In genomic region chr11:122204206-122204605, GRCh38 we compare ENCODE assay signal across 31 cellular contexts.
DNase-seq lines count a peak whose midpoint lies in the region; ATAC-seq and TF ChIP-seq lines count a peak whose summit lies in the region.
"Had no signal": no experiment of that assay in that cellular context is flagged by ENCODE, and none has a peak within 500 bp of the region (broad histone marks: within the 10 kb centered on the region; RNA-seq: fewer than 3 reads in every experiment).

No MANE protein-coding gene starts in this region.

- DNase-seq in right cardiac atrium (no peak), left cardiac atrium (no peak), choroid plexus epithelial cell (ENCODE audit: low read depth) (peak; percentile 65), pons (ENCODE audit: low spot score) (no peak), WTC11 (ENCODE audit: low spot score) (no peak), mesenteric fat pad (ENCODE audit: low spot score) (no peak)
- DNase-seq in activated CD4-positive, alpha-beta memory T cell treated with anti-CD3 and anti-CD28 coated beads for 36 hours, result no peak
- DNase-seq: activated CD4-positive, alpha-beta T cell treated with anti-CD3 and anti-CD28 coated beads, Interleukin-2, amount 10 ng/mL, durations not matched to agents 24 days and 14 days; activated effector memory CD4-positive, alpha-beta T cell treated with anti-CD3 and anti-CD28 coated beads, Interleukin-2, amount 50 U/mL, for 16 hours; activated T-cell treated with anti-CD3 and anti-CD28 coated beads, Interleukin-2, amount 50 U/mL, for 24 hours; Calu3; DMS79; GDM1; mammary epithelial cell; NCI-H1092 treated with DMSO at 0.1 percent for 48 hours; NCI-H187; NCI-H2171 treated with DMSO at 0.1 percent for 48 hours; NCI-H510A treated with DMSO at 0.1 percent for 48 hours; nephron progenitor cell; ovary; stimulated activated CD4-positive, alpha-beta T cell treated with anti-CD3 and anti-CD28 coated beads, Interleukin-2, amount 100 ng/mL, for 24 hours; T-cell had no signal

- H3K4me1 ChIP-seq in right cardiac atrium (ENCODE audit: control insufficient read depth, insufficient read depth, low read length), result peaks cover 11% of the 10 kb centered on the region
- H3K4me1 ChIP-seq in parathyroid adenoma, result peaks cover 23% of the 10 kb centered on the region
- H3K4me1 ChIP-seq: HAP-1 had no signal

- no peak overlapping the region for H3K27ac Mint-ChIP-seq in WTC11
- no peak overlapping the region for H3K27ac Mint-ChIP-seq in activated CD4-positive, alpha-beta memory T cell treated with anti-CD3 and anti-CD28 coated beads for 36 hours
- H3K27ac Mint-ChIP-seq: activated CD4-positive, alpha-beta T cell treated with anti-CD3 and anti-CD28 coated beads, Interleukin-2, amount 10 ng/mL, durations not matched to agents 24 days and 14 days; activated naive CD8-positive, alpha-beta T cell; activated T-cell treated with anti-CD3 and anti-CD28 coated beads, Interleukin-2, amount 50 U/mL, for 24 hours; nephron progenitor cell; stimulated activated naive CD8-positive, alpha-beta T cell treated with anti-CD3 and anti-CD28 coated beads, Interleukin-15, Interleukin-2, amounts not matched to agents 100 ng/mL and 50 ng/mL, for 24 hours; T-cell; type B pancreatic cell had no signal

- no peak overlapping the region for H3K9ac ChIP-seq in parathyroid adenoma

- POLR2A ChIA-PET in WTC11 (lab: Charles Lee), result no interaction called here
- POLR2A ChIA-PET in activated CD4-positive, alpha-beta memory T cell treated with anti-CD3 and anti-CD28 coated beads for 36 hours (lab: Charles Lee), result no interaction called here

- no peaks in the 10 kb centered on the region for H3K27me3 ChIP-seq in right cardiac atrium (ENCODE audit: control insufficient read depth, insufficient read depth)
- no peaks in the 10 kb centered on the region for H3K27me3 ChIP-seq in parathyroid adenoma (ENCODE audit: control insufficient read depth, insufficient read depth, low read length)
- H3K27me3 ChIP-seq: gastroesophageal sphincter, ovary, right atrium auricular region had no signal

- 74% methylated on average over 5 of the region's 5 CpGs for WGBS in right cardiac atrium

- no peak overlapping the region for H3K4me2 ChIP-seq in parathyroid adenoma (ENCODE audit: low read length)

- no peak overlapping the region for H3K4me3 Mint-ChIP-seq in WTC11
- no peak overlapping the region for H3K4me3 Mint-ChIP-seq in activated CD4-positive, alpha-beta memory T cell treated with anti-CD3 and anti-CD28 coated beads for 36 hours
- H3K4me3 Mint-ChIP-seq: activated CD4-positive, alpha-beta T cell treated with anti-CD3 and anti-CD28 coated beads, Interleukin-2, amount 10 ng/mL, durations not matched to agents 24 days and 14 days; activated naive CD8-positive, alpha-beta T cell; activated T-cell treated with anti-CD3 and anti-CD28 coated beads, Interleukin-2, amount 50 U/mL, for 24 hours; central memory CD8-positive, alpha-beta T cell; nephron progenitor cell; stimulated activated naive CD8-positive, alpha-beta T cell treated with anti-CD3 and anti-CD28 coated beads, Interleukin-15, Interleukin-2, amounts not matched to agents 100 ng/mL and 50 ng/mL, for 24 hours; T-cell; type B pancreatic cell had no signal

- peaks cover 6% of the 10 kb centered on the region for H3K4me1 Mint-ChIP-seq in WTC11
- no peaks in the 10 kb centered on the region for H3K4me1 Mint-ChIP-seq in activated CD4-positive, alpha-beta memory T cell treated with anti-CD3 and anti-CD28 coated beads for 36 hours (ENCODE audit: low read depth)
- H3K4me1 Mint-ChIP-seq: central memory CD8-positive, alpha-beta T cell; T-cell had no signal

- no peaks in the 10 kb centered on the region for H3K9me3 Mint-ChIP-seq in WTC11
- no peaks in the 10 kb centered on the region for H3K9me3 Mint-ChIP-seq in activated CD4-positive, alpha-beta memory T cell treated with anti-CD3 and anti-CD28 coated beads for 36 hours
- H3K9me3 Mint-ChIP-seq: activated CD4-positive, alpha-beta T cell treated with anti-CD3 and anti-CD28 coated beads, Interleukin-2, amount 10 ng/mL, durations not matched to agents 24 days and 14 days; activated T-cell treated with anti-CD3 and anti-CD28 coated beads, Interleukin-2, amount 50 U/mL, for 24 hours; central memory CD8-positive, alpha-beta T cell; nephron progenitor cell; stimulated activated naive CD8-positive, alpha-beta T cell treated with anti-CD3 and anti-CD28 coated beads, Interleukin-15, Interleukin-2, amounts not matched to agents 100 ng/mL and 50 ng/mL, for 24 hours; T-cell had no signal

- H3K9me3 ChIP-seq in right cardiac atrium (ENCODE audit: control insufficient read depth, low read length) (no peaks in the 10 kb centered on the region), parathyroid adenoma (ENCODE audit: control insufficient read depth, low read length) (no peaks in the 10 kb centered on the region)
- H3K9me3 ChIP-seq: gastroesophageal sphincter, HAP-1, ovary, right atrium auricular region had no signal

- CTCF ChIA-PET in WTC11 (lab: Charles Lee), result interaction anchor here (1.3 to 3.5 kb wide), 4 partner anchors 11 to 550 kb away, joined by 5 to 31 read pairs (median 20); no protein-coding TSS in a partner anchor
- CTCF ChIA-PET in activated CD4-positive, alpha-beta memory T cell treated with anti-CD3 and anti-CD28 coated beads for 36 hours (lab: Charles Lee), result interaction anchor here (0.7 to 2.7 kb wide), 3 partner anchors 12 to 548 kb away, joined by 3 to 32 read pairs (median 11); no protein-coding TSS in a partner anchor

- no peak for TF ChIP-seq CTCF in choroid plexus epithelial cell (conservative IDR thresholded peaks at IDR 0.05; ENCODE audit: low read depth, low read length)
- TF ChIP-seq CTCF in parathyroid adenoma (IDR thresholded peaks at IDR 0.05), result no peak
- no peak for TF ChIP-seq CTCF in WTC11 (IDR thresholded peaks at IDR 0.05)

- H3K36me3 ChIP-seq in parathyroid adenoma (ENCODE audit: control insufficient read depth, insufficient read depth, low read length), result no peaks in the 10 kb centered on the region
- H3K36me3 ChIP-seq: gastroesophageal sphincter, HAP-1, ovary, right atrium auricular region had no signal

- H3K27ac ChIP-seq in right cardiac atrium (ENCODE audit: low read length), result peak overlapping the region; percentile 19
- H3K27ac ChIP-seq in parathyroid adenoma, result peak overlapping the region; percentile 94
- H3K27ac ChIP-seq: 22Rv1 had no signal

- ATAC-seq in right cardiac atrium (no peak), left cardiac atrium (no peak), WTC11 (no peak)
- ATAC-seq: gastroesophageal sphincter, T-cell had no signal

- H3K4me3 ChIP-seq in right cardiac atrium (ENCODE audit: low read length) (no peak overlapping the region), choroid plexus epithelial cell (ENCODE audit: low read depth, low read length) (no peak overlapping the region), parathyroid adenoma (ENCODE audit: low read depth, low read length) (no peak overlapping the region)
- H3K4me3 ChIP-seq: gastroesophageal sphincter, HAP-1, ovary, right atrium auricular region had no signal

- no peaks in the 10 kb centered on the region for H3K27me3 Mint-ChIP-seq in WTC11 (ENCODE audit: low read depth)
- peaks cover 21% of the 10 kb centered on the region for H3K27me3 Mint-ChIP-seq in activated CD4-positive, alpha-beta memory T cell treated with anti-CD3 and anti-CD28 coated beads for 36 hours

- H3K79me2 ChIP-seq in parathyroid adenoma, result peaks cover 4% of the 10 kb centered on the region

- no peaks in the 10 kb centered on the region for H3K36me3 Mint-ChIP-seq in WTC11
- H3K36me3 Mint-ChIP-seq in activated CD4-positive, alpha-beta memory T cell treated with anti-CD3 and anti-CD28 coated beads for 36 hours, result no peaks in the 10 kb centered on the region
- H3K36me3 Mint-ChIP-seq: activated naive CD8-positive, alpha-beta T cell; T-cell; type B pancreatic cell had no signal

- intact Hi-C loops in right cardiac atrium (cut with DNase I), result loop anchor here (5.0 to 10.0 kb wide), 6 partner anchors 99 to 552 kb away; no protein-coding TSS in a partner anchor
- intact Hi-C loops in left cardiac atrium (cut with DNase I), result loop anchor here (5.0 to 10.0 kb wide), 4 partner anchors 97 to 547 kb away; no protein-coding TSS in a partner anchor
- intact Hi-C loops in activated CD4-positive, alpha-beta memory T cell treated with anti-CD3 and anti-CD28 coated beads for 36 hours (cut with micrococcal nuclease), result no loop called here

- no peak overlapping the region for H2AFZ ChIP-seq in parathyroid adenoma

TF ChIP-seq in WTC11, 78 proteins besides CTCF, POLR2A, EP300 and RAD21:
- TF ChIP-seq ZNF671 (CRISPR knock-in tag; IDR thresholded peaks at IDR 0.05) (no peak), HMGXB4 (CRISPR knock-in tag; IDR thresholded peaks at IDR 0.05) (no peak)
